In the genomic region with DNA sequence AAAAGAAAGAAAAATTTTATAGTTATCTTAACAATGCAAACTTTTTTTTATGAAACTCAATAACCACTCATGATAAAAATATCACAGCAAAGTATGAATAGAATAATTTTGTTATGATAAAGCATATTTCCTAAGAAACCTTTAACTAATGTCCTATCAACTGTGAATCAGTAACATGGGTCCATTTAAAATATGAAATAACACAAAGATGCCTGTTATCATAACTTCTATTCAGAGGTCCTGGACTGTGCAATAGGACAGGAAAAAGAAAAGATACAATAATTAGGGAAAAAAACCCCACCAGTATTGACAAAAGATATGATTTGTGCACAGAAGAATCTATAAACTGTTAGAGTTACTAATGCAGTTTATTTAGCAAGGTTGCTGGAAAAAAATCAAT, we compare ENCODE assay signal across 3 cellular contexts.
A peak's percentile ranks its signal among the peaks of the same experiment; 100 is the strongest.
TF ChIP-seq lines count a peak whose summit lies in the region.

No MANE protein-coding gene starts in this region.

TF ChIP-seq in HepG2, 621 proteins besides CTCF, POLR2A, EP300 and RAD21 (continues in another document):
- TF ChIP-seq ZFP41 (CRISPR knock-in tag; IDR thresholded peaks at IDR 0.05; ENCODE audit: borderline replicate concordance) (no peak), TRIM22 (IDR thresholded peaks at IDR 0.05) (no peak), KLF15 (CRISPR knock-in tag; IDR thresholded peaks at IDR 0.05; ENCODE audit: borderline replicate concordance) (no peak), KAT2B (IDR thresholded peaks at IDR 0.05; ENCODE audit: borderline replicate concordance, low read depth, low read length) (no peak), HBP1 (CRISPR knock-in tag; IDR thresholded peaks at IDR 0.05; ENCODE audit: low read depth) (no peak), SMARCE1 (IDR thresholded peaks at IDR 0.05; ENCODE audit: borderline replicate concordance) (no peak), ZNF773 (CRISPR knock-in tag; IDR thresholded peaks at IDR 0.05; ENCODE audit: borderline replicate concordance) (no peak), HDAC2 (CRISPR knock-in tag; IDR thresholded peaks at IDR 0.05) (no peak), ZNF280D (CRISPR knock-in tag; IDR thresholded peaks at IDR 0.05) (peak; percentile 94), ZNF883 (CRISPR knock-in tag; IDR thresholded peaks at IDR 0.05; ENCODE audit: not compliant biosample characterization) (no peak), HOXA3 (CRISPR knock-in tag; IDR thresholded peaks at IDR 0.05) (no peak), ZNF451 (CRISPR knock-in tag; IDR thresholded peaks at IDR 0.05) (no peak)

TF ChIP-seq in K562, 482 proteins besides CTCF, POLR2A, EP300 and RAD21:
- TF ChIP-seq TAF7 (tag; IDR thresholded peaks at IDR 0.05) (no peak), RBM25 (IDR thresholded peaks at IDR 0.05; ENCODE audit: low read depth, low read length, severe bottlenecking) (peak; percentile 49), ZNF133 (CRISPR knock-in tag; IDR thresholded peaks at IDR 0.05) (no peak)

TF ChIP-seq in WTC11, 78 proteins besides CTCF, POLR2A, EP300 and RAD21:
- TF ChIP-seq TCF7 (CRISPR knock-in tag; IDR thresholded peaks at IDR 0.05; ENCODE audit: low read depth) (no peak), ZNF263 (CRISPR knock-in tag; IDR thresholded peaks at IDR 0.05; ENCODE audit: low read depth) (no peak), ERG (CRISPR knock-in tag; IDR thresholded peaks at IDR 0.05) (no peak), MAX (CRISPR knock-in tag; IDR thresholded peaks at IDR 0.05) (no peak), TP53 (CRISPR knock-in tag; IDR thresholded peaks at IDR 0.05) (no peak)
